In genomic region chr5:111092062-111092853, GRCh38 we compare ENCODE assay signal across 8 cellular contexts.
DNase-seq lines count a peak whose midpoint lies in the region; ATAC-seq and TF ChIP-seq lines count a peak whose summit lies in the region.

Gene WDR36, plus strand, starts transcription at chr5:111092348. Its CDS starts 109 bp downstream, at chr5:111092457.

- H3K27me3 Mint-ChIP-seq in dendritic cell treated with granulocyte-macrophage colony-stimulating factor and Interleukin-4, amounts not matched to agents 40 ng/mL and 50 ng/mL, for 4 days = no peaks in the 10 kb centered on the region

- DNase-seq in NCI-H748 (lab: John Stamatoyannopoulos, UW; ENCODE audit: unreplicated experiment) (peak; percentile 95), left kidney (ENCODE audit: low read depth, low spot score) (peak; percentile 97)
- peak; percentile 87 for DNase-seq in activated CD4-positive, alpha-beta T cell treated with anti-CD3 and anti-CD28 coated beads, Interleukin-2, amount 50 U/mL, for 1 hour
- peak; percentile 91 for DNase-seq in stimulated activated CD4-positive, alpha-beta T cell treated with anti-CD3 and anti-CD28 coated beads, Interleukin-1b, Interleukin-23, amount 100 ng/mL, for 48 hours

- H3K36me3 Mint-ChIP-seq in dendritic cell treated with granulocyte-macrophage colony-stimulating factor and Interleukin-4, amounts not matched to agents 40 ng/mL and 50 ng/mL, for 4 days (ENCODE audit: low read depth) = peaks cover 20% of the 10 kb centered on the region

- ATAC-seq in GM19395 (IDR thresholded peaks at IDR 0.05; ENCODE audit: unreplicated experiment) (peak; percentile 94), HG03558 (IDR thresholded peaks at IDR 0.05; ENCODE audit: extremely low read depth, unreplicated experiment) (peak; percentile 84)

- peak within 1 kb of the TSS; percentile 82 for H3K4me3 Mint-ChIP-seq in dendritic cell treated with granulocyte-macrophage colony-stimulating factor and Interleukin-4, amounts not matched to agents 40 ng/mL and 50 ng/mL, for 4 days

- TF ChIP-seq CTCF in C4-2B (conservative IDR thresholded peaks at IDR 0.05) = no peak

- H3K27ac ChIP-seq in C4-2B = peak within 1 kb of the TSS; percentile 80

- intact Hi-C loops in dendritic cell treated with granulocyte-macrophage colony-stimulating factor and Interleukin-4, amounts not matched to agents 40 ng/mL and 50 ng/mL, for 4 days (cut with micrococcal nuclease) = loop anchor here (2.0 kb wide), 3 partner anchors 23 to 421 kb away; partner anchors contain the start of genes SLC25A46 and STARD4

- peaks cover 33% of the 10 kb centered on the region for H3K4me1 Mint-ChIP-seq in dendritic cell treated with granulocyte-macrophage colony-stimulating factor and Interleukin-4, amounts not matched to agents 40 ng/mL and 50 ng/mL, for 4 days (ENCODE audit: low read depth)

- H3K27ac Mint-ChIP-seq in dendritic cell treated with granulocyte-macrophage colony-stimulating factor and Interleukin-4, amounts not matched to agents 40 ng/mL and 50 ng/mL, for 4 days = peak within 1 kb of the TSS; percentile 88

- H3K9me3 Mint-ChIP-seq in dendritic cell treated with granulocyte-macrophage colony-stimulating factor and Interleukin-4, amounts not matched to agents 40 ng/mL and 50 ng/mL, for 4 days = no peaks in the 10 kb centered on the region

Comparison
In these comparisons a context has a peak if more than half of its experiments do, and no peak if none do; other contexts are left out.
1. Peak in every context shown above with its lines: DNase-seq, ATAC-seq and H3K27ac ChIP-seq.